9 cellular contexts compared by ENCODE assay signal in the genomic region with DNA sequence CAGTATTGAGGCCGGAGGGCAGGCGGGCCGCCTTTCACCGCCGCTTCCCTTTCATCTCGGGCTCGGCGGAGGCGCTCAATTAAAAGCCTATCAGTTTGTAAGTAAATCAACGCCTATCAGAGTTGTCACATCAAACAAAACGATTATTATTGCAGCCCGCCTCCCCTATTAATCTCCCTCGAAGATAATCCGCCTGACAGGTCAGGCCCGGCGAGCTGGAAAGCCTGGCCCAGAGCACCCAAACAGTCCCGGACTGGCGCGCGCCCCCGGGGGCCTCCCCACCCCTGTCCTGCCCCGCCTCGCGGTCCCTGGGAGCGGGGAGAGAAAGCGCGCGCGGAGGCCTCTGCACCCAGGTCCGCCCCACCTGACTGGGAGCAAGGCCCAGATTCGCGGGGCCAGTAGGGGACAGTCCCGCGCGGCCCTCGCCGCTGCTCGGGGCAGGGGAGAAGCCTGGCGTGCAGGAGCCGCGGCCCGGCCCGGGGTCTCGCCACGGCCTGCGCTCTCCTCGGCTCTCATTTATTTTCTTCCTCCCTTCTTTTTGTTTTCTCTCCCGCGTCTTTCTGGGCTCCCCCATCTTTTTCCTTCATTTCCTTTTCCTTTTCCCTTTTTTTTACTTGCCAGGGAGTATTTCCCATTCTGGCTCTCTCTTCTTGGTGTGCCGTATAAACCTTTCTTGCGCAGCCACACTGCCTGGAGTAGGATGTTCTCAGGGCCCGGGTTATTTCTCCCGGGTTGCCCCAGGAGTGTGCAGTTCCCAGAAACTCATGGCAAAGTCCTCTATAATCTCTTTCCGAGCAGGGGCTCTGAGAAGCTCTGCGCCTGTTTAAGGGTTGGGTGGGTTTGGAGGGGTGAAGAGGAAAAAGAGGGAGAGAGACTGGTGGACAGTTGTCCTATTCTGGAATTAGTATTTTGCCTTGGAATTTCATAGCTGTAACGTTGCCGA. TPM values are rescaled to one million over a fixed set of nuclear protein-coding genes. Genes with fewer than 3 reads are reported as not detected.
A peak's percentile ranks its signal among the peaks of the same experiment; 100 is the strongest.
DNase-seq lines count a peak whose midpoint lies in the region; ATAC-seq and TF ChIP-seq lines count a peak whose summit lies in the region.
"Had no signal": no experiment of that assay in that cellular context is flagged by ENCODE, and none has a peak within 500 bp of the region (broad histone marks: within the 10 kb centered on the region; RNA-seq: fewer than 3 reads in every experiment).

No MANE protein-coding gene starts in this region.

- 3 to 4% methylated on average over 22 to 57 of the region's 57 CpGs for WGBS in endodermal cell (ENCODE audit: insufficient coverage in 1 of 2, insufficient read length in 1 of 2), 2 experiments

- no peaks in the 10 kb centered on the region for H3K36me3 Mint-ChIP-seq in endodermal cell (ENCODE audit: low read depth)
- no peaks in the 10 kb centered on the region for H3K36me3 Mint-ChIP-seq in natural killer cell treated with Interleukin-12 subunit alpha and Interleukin-12 subunit beta and Interleukin-15 and Interleukin-18, amount 100 ng/mL, for 72 hours

- peak overlapping the region; percentile 93 for H3K27ac ChIP-seq in endodermal cell (ENCODE audit: low read depth, low read length)
- H3K27ac ChIP-seq: foreskin keratinocyte had no signal

- H3K27me3 Mint-ChIP-seq in endodermal cell (ENCODE audit: insufficient read depth) = peaks cover 85% of the 10 kb centered on the region
- peaks cover 41 to 58% of the 10 kb centered on the region in 2 donors for H3K27me3 Mint-ChIP-seq in natural killer cell treated with Interleukin-12 subunit alpha and Interleukin-12 subunit beta and Interleukin-15 and Interleukin-18, amount 100 ng/mL, for 72 hours

- H3K36me3 ChIP-seq in endodermal cell (ENCODE audit: control insufficient read depth, insufficient read depth, low read length) = no peaks in the 10 kb centered on the region

- no peak for ATAC-seq in natural killer cell treated with Interleukin-12 subunit alpha and Interleukin-12 subunit beta and Interleukin-15 and Interleukin-18, amount 100 ng/mL, for 72 hours
- ATAC-seq: foreskin keratinocyte had no signal

- DNase-seq in COLO668 (lab: John Stamatoyannopoulos, UW; ENCODE audit: unreplicated experiment) (peak; percentile 35), NCI-H510A (lab: John Stamatoyannopoulos, UW) (peak; percentile 51), endodermal cell (peak; percentile 79), NOMO-1 treated with DMSO at 0.1 percent for 48 hours (lab: John Stamatoyannopoulos, UW; ENCODE audit: unreplicated experiment) (no peak), cerebellum (ENCODE audit: low spot score) (no peak)
- DNase-seq in natural killer cell treated with Interleukin-12 subunit alpha and Interleukin-12 subunit beta and Interleukin-15 and Interleukin-18, amount 100 ng/mL, for 72 hours (ENCODE audit: low spot score) = no peak
- no peak for DNase-seq in effector CD4-positive, alpha-beta T cell
- DNase-seq in stimulated activated CD4-positive, alpha-beta T cell treated with anti-CD3 and anti-CD28 coated beads, Interleukin-1b, Interleukin-23, amount 100 ng/mL, for 48 hours = no peak

- H3K4me1 Mint-ChIP-seq in endodermal cell = peaks cover 37% of the 10 kb centered on the region
- H3K4me1 Mint-ChIP-seq in natural killer cell treated with Interleukin-12 subunit alpha and Interleukin-12 subunit beta and Interleukin-15 and Interleukin-18, amount 100 ng/mL, for 72 hours (ENCODE audit: low read depth in 2 of 2) = peaks cover 23 to 30% of the 10 kb centered on the region in 2 donors

- no peak overlapping the region for H3K27ac Mint-ChIP-seq in endodermal cell
- H3K27ac Mint-ChIP-seq in natural killer cell treated with Interleukin-12 subunit alpha and Interleukin-12 subunit beta and Interleukin-15 and Interleukin-18, amount 100 ng/mL, for 72 hours = no peak overlapping the region

- peak overlapping the region; percentile 87 for H3K4me3 ChIP-seq in endodermal cell (ENCODE audit: low read length)

- no peaks in the 10 kb centered on the region for H3K9me3 Mint-ChIP-seq in endodermal cell
- H3K9me3 Mint-ChIP-seq in natural killer cell treated with Interleukin-12 subunit alpha and Interleukin-12 subunit beta and Interleukin-15 and Interleukin-18, amount 100 ng/mL, for 72 hours = no peaks in the 10 kb centered on the region

- no peaks in the 10 kb centered on the region for H3K9me3 ChIP-seq in endodermal cell (ENCODE audit: control insufficient read depth, low read length)

- peaks cover 5% of the 10 kb centered on the region for H3K4me1 ChIP-seq in endodermal cell (ENCODE audit: control insufficient read depth, insufficient read depth, low read length)

- peak overlapping the region; percentile 61 for H3K4me3 Mint-ChIP-seq in endodermal cell
- H3K4me3 Mint-ChIP-seq in natural killer cell treated with Interleukin-12 subunit alpha and Interleukin-12 subunit beta and Interleukin-15 and Interleukin-18, amount 100 ng/mL, for 72 hours = peak overlapping the region; percentile 19

- no peak overlapping the region for H3K9ac ChIP-seq in endodermal cell (ENCODE audit: extremely low read depth, low read length, poor library complexity, severe bottlenecking)

- no peak for TF ChIP-seq CTCF in endodermal cell (conservative IDR thresholded peaks at IDR 0.05)

- peaks cover 81% of the 10 kb centered on the region for H3K27me3 ChIP-seq in endodermal cell (ENCODE audit: control insufficient read depth, insufficient read depth, low read length, poor library complexity, severe bottlenecking)
- H3K27me3 ChIP-seq: foreskin keratinocyte had no signal

RNA-seq across cellular contexts. Expression of a gene that starts 3.9 kb away (rescaled TPM):
- total RNA-seq in endodermal cell (1 to 10 TPM in 1 of 2 donors, under 1 TPM in 1; 0.40 to 1.1 TPM), cerebellum (1.2 TPM)
- 67.9 TPM for polyA plus RNA-seq in endodermal cell (2013, experiment 1 of 2)
- polyA plus RNA-seq in endodermal cell (2013, experiment 2 of 2) = 68.5 TPM
- under 1 TPM; 0.11 to 0.21 TPM for total RNA-seq in natural killer cell treated with Interleukin-12 subunit alpha and Interleukin-12 subunit beta and Interleukin-15 and Interleukin-18, amount 100 ng/mL, for 72 hours

RNA-seq across cellular contexts. Expression of a gene that starts 26.0 kb away (rescaled TPM):
- 1 to 10 TPM; 1.7 to 5.1 TPM for total RNA-seq in endodermal cell
- 1.5 TPM for polyA plus RNA-seq in endodermal cell (2013, experiment 1 of 2)
- 0.66 TPM for polyA plus RNA-seq in endodermal cell (2013, experiment 2 of 2)
- 1 to 10 TPM in 1 of 2 donors, under 1 TPM in 1; 0.92 to 1.8 TPM for total RNA-seq in natural killer cell treated with Interleukin-12 subunit alpha and Interleukin-12 subunit beta and Interleukin-15 and Interleukin-18, amount 100 ng/mL, for 72 hours
- 0.91 TPM for total RNA-seq in cerebellum
- total RNA-seq: foreskin keratinocyte had no signal
- polyA plus RNA-seq: foreskin keratinocyte had no signal

Comparison
In these comparisons a context has a peak if more than half of its experiments do, and no peak if none do; other contexts are left out.
1. DNase-seq: peak in COLO668 (single experiment), NCI-H510A (single experiment) and endodermal cell (single experiment); none in natural killer cell treated with Interleukin-12 subunit alpha and Interleukin-12 subunit beta and Interleukin-15 and Interleukin-18, amount 100 ng/mL, for 72 hours (single experiment), effector CD4-positive, alpha-beta T cell (single experiment), stimulated activated CD4-positive, alpha-beta T cell treated with anti-CD3 and anti-CD28 coated beads, Interleukin-1b, Interleukin-23, amount 100 ng/mL, for 48 hours (single experiment), NOMO-1 treated with DMSO at 0.1 percent for 48 hours (single experiment) and cerebellum (single experiment).